Comparison of ENCODE assay signal across 22 cellular contexts in the genomic region with DNA sequence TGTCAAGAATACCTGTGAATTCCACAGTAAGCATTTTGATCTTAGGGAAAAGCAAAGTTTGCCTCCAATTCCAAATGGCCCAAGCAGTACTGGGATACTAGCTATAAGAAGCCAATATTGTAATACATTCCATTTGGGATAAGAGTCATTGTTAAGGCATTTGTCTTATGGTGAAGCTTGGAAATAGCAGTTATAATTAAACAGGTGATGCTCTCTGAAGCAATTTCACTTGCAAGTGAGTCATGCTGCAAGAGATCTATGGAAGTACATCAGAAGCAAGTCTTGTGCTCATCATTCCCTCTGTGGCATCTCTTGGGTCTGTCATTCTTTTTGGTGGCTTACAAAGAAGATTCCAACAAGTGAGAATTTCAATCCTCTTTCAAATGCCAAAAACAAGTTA.
"Had no signal": no experiment of that assay in that cellular context is flagged by ENCODE, and none has a peak within 500 bp of the region (broad histone marks: within the 10 kb centered on the region; RNA-seq: fewer than 3 reads in every experiment).

No MANE protein-coding gene starts in this region.

- H3K4me3 ChIP-seq: coronary artery, hepatocyte, left ventricle myocardium inferior, pancreas, psoas muscle, skin epidermis, tibial artery had no signal

- DNase-seq: activated CD4-positive, alpha-beta memory T cell treated with anti-CD3 and anti-CD28 coated beads, Interleukin-2, amount 10 ng/mL, durations not matched to agents 7 days and 5 days; activated CD4-positive, alpha-beta T cell treated with anti-CD3 and anti-CD28 coated beads for 48 hours; activated effector memory CD4-positive, alpha-beta T cell treated with Interleukin-2 at 50 U/mL for 16 hours; activated naive CD4-positive, alpha-beta T cell treated with anti-CD3 and anti-CD28 coated beads for 36 hours; activated naive CD8-positive, alpha-beta T cell treated with anti-CD3 and anti-CD28 coated beads, Interleukin-2, amount 10 ng/mL, durations not matched to agents 7 days and 5 days; activated T-cell treated with anti-CD3 and anti-CD28 coated beads, Interleukin-2, amount 50 U/mL, for 72 hours; amniotic stem cell; cerebellar nuclear complex; immature natural killer cell; kidney glomerular epithelial cell; left ventricle myocardium inferior; nephron progenitor cell; pancreas; psoas muscle; right cardiac atrium; stimulated activated CD4-positive, alpha-beta T cell treated with anti-CD3 and anti-CD28 coated beads, Interleukin-1b, Interleukin-23, amount 100 ng/mL, for 48 hours; stimulated activated naive CD8-positive, alpha-beta T cell treated with anti-CD3 and anti-CD28 coated beads, Interleukin-15, amount 100 ng/mL, for 72 hours; tibial artery had no signal

- H2AFZ ChIP-seq: hepatocyte had no signal

- H3K4me2 ChIP-seq: hepatocyte had no signal

- H3K27me3 ChIP-seq: hepatocyte, pancreas, tibial artery had no signal

- H3K4me1 ChIP-seq: left ventricle myocardium inferior, pancreas, psoas muscle, tibial artery had no signal

- H3K27ac ChIP-seq: coronary artery, hepatocyte, left ventricle myocardium inferior, pancreas, psoas muscle, skin epidermis, tibial artery had no signal

- H3K36me3 ChIP-seq: left ventricle myocardium inferior, pancreas, tibial artery had no signal

- H3K9me3 ChIP-seq: left ventricle myocardium inferior, pancreas, psoas muscle, tibial artery had no signal

- ATAC-seq: activated T-cell treated with anti-CD3 and anti-CD28 coated beads, Interleukin-2, amount 50 U/mL, for 72 hours; pancreas; psoas muscle; right cardiac atrium; stimulated activated effector memory CD8-positive, alpha-beta T cell treated with anti-CD3 and anti-CD28 coated beads, Interleukin-12 subunit alpha, Interleukin-12 subunit beta, amount 100 ng/mL, for 72 hours; stimulated activated naive CD8-positive, alpha-beta T cell treated with anti-CD3 and anti-CD28 coated beads, Interleukin-15, amount 100 ng/mL, for 72 hours had no signal

- H3K79me2 ChIP-seq: hepatocyte had no signal
